In genomic region chr10:126169899-126170298, GRCh38 we compare ENCODE assay signal across 19 cellular contexts.
"Had no signal": no experiment of that assay in that cellular context is flagged by ENCODE, and none has a peak within 500 bp of the region (broad histone marks: within the 10 kb centered on the region; RNA-seq: fewer than 3 reads in every experiment).

No MANE protein-coding gene starts in this region.

- ATAC-seq: activated T-helper 17 cell treated with anti-CD3 and anti-CD28 coated beads, Interleukin-2, amount 50 U/mL, for 72 hours; natural killer cell treated with Interleukin-12 subunit alpha and Interleukin-12 subunit beta and Interleukin-15 and Interleukin-18, amount 100 ng/mL, for 72 hours; stimulated activated naive CD8-positive, alpha-beta T cell treated with anti-CD3 and anti-CD28 coated beads, Interleukin-15, Interleukin-2, amounts not matched to agents 100 U/mL and 50 U/mL, for 24 hours; T-helper 17 cell; WTC11 had no signal

- H3K9me3 ChIP-seq: right atrium auricular region, testis had no signal

- H3K4me3 Mint-ChIP-seq: activated CD4-positive, alpha-beta T cell treated with anti-CD3 and anti-CD28 coated beads, Interleukin-2, amount 10 ng/mL, durations not matched to agents 7 days and 5 days; activated naive CD4-positive, alpha-beta T cell treated with anti-CD3 and anti-CD28 coated beads, Interleukin-2, amount 10 ng/mL, durations not matched to agents 7 days and 5 days; activated T-helper 17 cell treated with anti-CD3 and anti-CD28 coated beads, Interleukin-2, amount 50 U/mL, for 72 hours; endodermal cell; immature natural killer cell; natural killer cell treated with Interleukin-12 subunit alpha and Interleukin-12 subunit beta and Interleukin-15 and Interleukin-18, amount 100 ng/mL, for 72 hours; T-helper 17 cell; WTC11 had no signal

- H3K36me3 ChIP-seq: right atrium auricular region had no signal

- H3K4me3 ChIP-seq: lung, right atrium auricular region, testis had no signal

- DNase-seq: activated CD4-positive, alpha-beta T cell treated with anti-CD3 and anti-CD28 coated beads, Interleukin-2, amount 10 ng/mL, durations not matched to agents 7 days and 5 days; activated naive CD4-positive, alpha-beta T cell treated with anti-CD3 and anti-CD28 coated beads, Interleukin-2, amount 10 ng/mL, durations not matched to agents 7 days and 5 days; activated T-cell treated with anti-CD3 and anti-CD28 coated beads for 4 hours; cerebellar nuclear complex; dermis blood vessel endothelial cell; endodermal cell; erythroblast; immature natural killer cell; left cardiac atrium; stimulated activated CD4-positive, alpha-beta T cell treated with anti-CD3 and anti-CD28 coated beads, Interleukin-2, amount 100 ng/mL, for 48 hours; stimulated activated naive CD8-positive, alpha-beta T cell treated with anti-CD3 and anti-CD28 coated beads, Interleukin-15, Interleukin-2, amounts not matched to agents 100 U/mL and 50 U/mL, for 24 hours; T-helper 17 cell; testis had no signal

- H3K4me1 ChIP-seq: parathyroid adenoma, right atrium auricular region, testis had no signal

- H3K27ac ChIP-seq: parathyroid adenoma, right atrium auricular region, testis had no signal

- H3K27ac Mint-ChIP-seq: activated CD4-positive, alpha-beta T cell treated with anti-CD3 and anti-CD28 coated beads, Interleukin-2, amount 10 ng/mL, durations not matched to agents 7 days and 5 days; activated naive CD4-positive, alpha-beta T cell treated with anti-CD3 and anti-CD28 coated beads, Interleukin-2, amount 10 ng/mL, durations not matched to agents 7 days and 5 days; activated T-helper 17 cell treated with anti-CD3 and anti-CD28 coated beads, Interleukin-2, amount 50 U/mL, for 72 hours; endodermal cell; immature natural killer cell; natural killer cell treated with Interleukin-12 subunit alpha and Interleukin-12 subunit beta and Interleukin-15 and Interleukin-18, amount 100 ng/mL, for 72 hours; T-helper 17 cell; WTC11 had no signal

- H3K79me2 ChIP-seq: parathyroid adenoma had no signal

- H3K27me3 Mint-ChIP-seq: activated CD4-positive, alpha-beta T cell treated with anti-CD3 and anti-CD28 coated beads, Interleukin-2, amount 10 ng/mL, durations not matched to agents 7 days and 5 days; activated naive CD4-positive, alpha-beta T cell treated with anti-CD3 and anti-CD28 coated beads, Interleukin-2, amount 10 ng/mL, durations not matched to agents 7 days and 5 days; activated T-helper 17 cell treated with anti-CD3 and anti-CD28 coated beads, Interleukin-2, amount 50 U/mL, for 72 hours had no signal

- H3K9me3 Mint-ChIP-seq: activated CD4-positive, alpha-beta T cell treated with anti-CD3 and anti-CD28 coated beads, Interleukin-2, amount 10 ng/mL, durations not matched to agents 7 days and 5 days; activated naive CD4-positive, alpha-beta T cell treated with anti-CD3 and anti-CD28 coated beads, Interleukin-2, amount 10 ng/mL, durations not matched to agents 7 days and 5 days; activated T-helper 17 cell treated with anti-CD3 and anti-CD28 coated beads, Interleukin-2, amount 50 U/mL, for 72 hours; endodermal cell; immature natural killer cell; natural killer cell treated with Interleukin-12 subunit alpha and Interleukin-12 subunit beta and Interleukin-15 and Interleukin-18, amount 100 ng/mL, for 72 hours had no signal

- H3K27me3 ChIP-seq: right atrium auricular region, testis had no signal

- H3K4me1 Mint-ChIP-seq: activated CD4-positive, alpha-beta T cell treated with anti-CD3 and anti-CD28 coated beads, Interleukin-2, amount 10 ng/mL, durations not matched to agents 7 days and 5 days; activated naive CD4-positive, alpha-beta T cell treated with anti-CD3 and anti-CD28 coated beads, Interleukin-2, amount 10 ng/mL, durations not matched to agents 7 days and 5 days; activated T-helper 17 cell treated with anti-CD3 and anti-CD28 coated beads, Interleukin-2, amount 50 U/mL, for 72 hours; endodermal cell; immature natural killer cell; T-helper 17 cell had no signal

- H2AFZ ChIP-seq: parathyroid adenoma had no signal

- H3K36me3 Mint-ChIP-seq: activated naive CD4-positive, alpha-beta T cell treated with anti-CD3 and anti-CD28 coated beads, Interleukin-2, amount 10 ng/mL, durations not matched to agents 7 days and 5 days; immature natural killer cell; natural killer cell treated with Interleukin-12 subunit alpha and Interleukin-12 subunit beta and Interleukin-15 and Interleukin-18, amount 100 ng/mL, for 72 hours; WTC11 had no signal

- H3K9ac ChIP-seq: parathyroid adenoma had no signal
